In the genomic region with DNA sequence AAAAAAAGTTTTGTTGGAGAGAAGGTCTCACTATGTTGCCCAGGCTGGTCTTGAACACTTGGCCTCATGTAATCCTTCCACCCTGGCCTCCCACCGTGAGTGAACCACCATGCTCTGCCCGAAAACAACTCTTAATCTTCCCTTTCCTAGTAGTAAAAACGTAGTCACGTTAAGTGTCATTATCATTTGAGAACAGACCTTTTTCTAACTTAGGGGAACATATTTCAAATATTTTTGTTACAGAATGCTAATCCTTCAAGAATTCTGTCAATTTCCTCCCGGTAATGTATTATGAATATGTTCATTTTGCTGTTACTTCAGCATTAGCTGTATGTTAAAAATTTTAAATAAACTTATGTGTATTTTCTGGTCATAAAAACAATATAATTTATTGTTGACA, we compare ENCODE assay signal across 28 cellular contexts. TPM values are rescaled to one million over a fixed set of nuclear protein-coding genes. Genes with fewer than 3 reads are reported as not detected.
DNase-seq lines count a peak whose midpoint lies in the region; ATAC-seq and TF ChIP-seq lines count a peak whose summit lies in the region.
"Had no signal": no experiment of that assay in that cellular context is flagged by ENCODE, and none has a peak within 500 bp of the region (broad histone marks: within the 10 kb centered on the region; RNA-seq: fewer than 3 reads in every experiment).

No MANE protein-coding gene starts in this region.

- no peak for TF ChIP-seq CTCF in fibroblast of villous mesenchyme (IDR thresholded peaks at IDR 0.05; ENCODE audit: insufficient read depth, low read depth, low read length)
- TF ChIP-seq CTCF in retinal pigment epithelial cell (conservative IDR thresholded peaks at IDR 0.05; ENCODE audit: low read depth, low read length) = no peak
- no peak for TF ChIP-seq CTCF in CD4-positive, alpha-beta T cell (IDR thresholded peaks at IDR 0.05)

- H3K36me3 Mint-ChIP-seq in CD4-positive, alpha-beta T cell (ENCODE audit: low read depth) = peaks cover 47% of the 10 kb centered on the region

- no peaks in the 10 kb centered on the region for H3K27me3 Mint-ChIP-seq in CD4-positive, alpha-beta T cell
- H3K27me3 Mint-ChIP-seq: activated CD4-positive, alpha-beta T cell treated with anti-CD3 and anti-CD28 coated beads, Interleukin-2, amount 10 ng/mL, durations not matched to agents 7 days and 5 days; activated naive CD8-positive, alpha-beta T cell treated with anti-CD3 and anti-CD28 coated beads, Interleukin-2, amount 50 U/mL, for 24 hours; central memory CD8-positive, alpha-beta T cell had no signal

- CTCF ChIA-PET in CD4-positive, alpha-beta T cell (lab: Charles Lee) = no interaction called here

- ATAC-seq in CD4-positive, alpha-beta T cell (ENCODE audit: poor library complexity) = no peak
- ATAC-seq: gastroesophageal sphincter, sciatic nerve had no signal

- H3K4me1 Mint-ChIP-seq in CD4-positive, alpha-beta T cell (ENCODE audit: low read depth) = peaks cover 10% of the 10 kb centered on the region
- H3K4me1 Mint-ChIP-seq: central memory CD8-positive, alpha-beta T cell had no signal

- DNase-seq in HCEC 1CT (peak; percentile 11), adipocyte (ENCODE audit: low read depth) (peak; percentile 39), fibroblast of villous mesenchyme (ENCODE audit: low read depth) (peak; percentile 14), retinal pigment epithelial cell (ENCODE audit: low read depth) (peak; percentile 34), NCI-H128 (lab: John Stamatoyannopoulos, UW; ENCODE audit: unreplicated experiment) (no peak), activated gamma-delta T cell (lab: John Stamatoyannopoulos, UW) (no peak)
- DNase-seq in CD4-positive, alpha-beta T cell = no peak
- DNase-seq: activated CD4-positive, alpha-beta T cell treated with anti-CD3 and anti-CD28 coated beads, Interleukin-2, amount 10 ng/mL, durations not matched to agents 7 days and 5 days; activated gamma-delta T cell treated with Interleukin-2 at 50 U/mL for 16 hours; activated naive CD8-positive, alpha-beta T cell treated with anti-CD3 and anti-CD28 coated beads, Interleukin-2, amount 50 U/mL, for 24 hours; activated T-cell treated with anti-CD3 and anti-CD28 coated beads, Interleukin-2, amount 50 U/mL, for 4 hours; DMS153; dorsolateral prefrontal cortex; esophagus squamous epithelium; NCI-H1048; NCI-H1694 treated with DMSO at 0.1 percent for 48 hours; NCI-H446; NCI-H82; posterior cingulate gyrus; RPMI8226; SJCRH30; stimulated activated CD4-positive, alpha-beta T cell treated with anti-CD3 and anti-CD28 coated beads, Interleukin-4, amount 100 ng/mL, for 1 hour; transverse colon had no signal

- H3K9me3 Mint-ChIP-seq in CD4-positive, alpha-beta T cell = no peaks in the 10 kb centered on the region
- H3K9me3 Mint-ChIP-seq: activated CD4-positive, alpha-beta T cell treated with anti-CD3 and anti-CD28 coated beads, Interleukin-2, amount 10 ng/mL, durations not matched to agents 7 days and 5 days; activated naive CD8-positive, alpha-beta T cell treated with anti-CD3 and anti-CD28 coated beads, Interleukin-2, amount 50 U/mL, for 24 hours; activated T-cell treated with anti-CD3 and anti-CD28 coated beads, Interleukin-2, amount 50 U/mL, for 4 hours; central memory CD8-positive, alpha-beta T cell had no signal

- H3K4me3 Mint-ChIP-seq in CD4-positive, alpha-beta T cell = no peak overlapping the region
- H3K4me3 Mint-ChIP-seq: activated CD4-positive, alpha-beta T cell treated with anti-CD3 and anti-CD28 coated beads, Interleukin-2, amount 10 ng/mL, durations not matched to agents 7 days and 5 days; activated naive CD8-positive, alpha-beta T cell treated with anti-CD3 and anti-CD28 coated beads, Interleukin-2, amount 50 U/mL, for 24 hours; activated T-cell treated with anti-CD3 and anti-CD28 coated beads, Interleukin-2, amount 50 U/mL, for 4 hours; central memory CD8-positive, alpha-beta T cell had no signal

- peaks cover 8% of the 10 kb centered on the region for H3K36me3 ChIP-seq in adipocyte (ENCODE audit: control insufficient read depth, insufficient read depth, low read length, severe bottlenecking)

- H3K9me3 ChIP-seq in adipocyte (ENCODE audit: control insufficient read depth, low read length) = no peaks in the 10 kb centered on the region
- H3K9me3 ChIP-seq in CD4-positive, alpha-beta T cell (ENCODE audit: control insufficient read depth, low read length) = no peaks in the 10 kb centered on the region
- H3K9me3 ChIP-seq: esophagus squamous epithelium, gastroesophageal sphincter, SJCRH30, transverse colon had no signal

- no peaks in the 10 kb centered on the region for H3K27me3 ChIP-seq in adipocyte (replicated peaks; ENCODE audit: control insufficient read depth, insufficient read depth, low read length)
- H3K27me3 ChIP-seq in CD4-positive, alpha-beta T cell (ENCODE audit: control insufficient read depth, insufficient read depth, low read length) = no peaks in the 10 kb centered on the region
- H3K27me3 ChIP-seq: BLaER1 treated with 17β-estradiol and CSF1 and Interleukin-3, amounts not matched to agents 10 nM and 100 nM; dorsolateral prefrontal cortex; esophagus squamous epithelium; gastroesophageal sphincter; SJCRH30; transverse colon had no signal

- POLR2A ChIA-PET in CD4-positive, alpha-beta T cell (lab: Charles Lee) = no interaction called here

- H3K4me1 ChIP-seq in adipocyte (ENCODE audit: control insufficient read depth, insufficient read depth, low read length) = peaks cover 21% of the 10 kb centered on the region
- H3K4me1 ChIP-seq: esophagus squamous epithelium had no signal

- H3K27ac Mint-ChIP-seq in CD4-positive, alpha-beta T cell = no peak overlapping the region
- H3K27ac Mint-ChIP-seq: activated CD4-positive, alpha-beta T cell treated with anti-CD3 and anti-CD28 coated beads, Interleukin-2, amount 10 ng/mL, durations not matched to agents 7 days and 5 days had no signal

- no peak overlapping the region for H3K27ac ChIP-seq in CD4-positive, alpha-beta T cell (ENCODE audit: low read depth, low read length)
- H3K27ac ChIP-seq: BLaER1 treated with 17β-estradiol and CSF1 and Interleukin-3, amounts not matched to agents 10 nM and 100 nM; dorsolateral prefrontal cortex; esophagus squamous epithelium; gastroesophageal sphincter; SJCRH30; transverse colon had no signal

- H3K4me3 ChIP-seq in adipocyte (ENCODE audit: low read length) (no peak overlapping the region), fibroblast of villous mesenchyme (ENCODE audit: low read depth, low read length) (no peak overlapping the region), retinal pigment epithelial cell (ENCODE audit: low read length) (no peak overlapping the region)
- H3K4me3 ChIP-seq: BLaER1 treated with 17β-estradiol and CSF1 and Interleukin-3, amounts not matched to agents 10 nM and 100 nM; dorsolateral prefrontal cortex; esophagus squamous epithelium; gastroesophageal sphincter; lung; SJCRH30; transverse colon had no signal

- intact Hi-C loops in CD4-positive, alpha-beta T cell (cut with DNase I, micrococcal nuclease) = no loop called here

- no peak overlapping the region for H3K9ac ChIP-seq in adipocyte (ENCODE audit: low read length)
- H3K9ac ChIP-seq: BLaER1 treated with 17β-estradiol and CSF1 and Interleukin-3, amounts not matched to agents 10 nM and 100 nM had no signal

RNA-seq across cellular contexts. Expression of a gene that starts 49.7 kb away (rescaled TPM):
- total RNA-seq in fibroblast of villous mesenchyme = 25.8 and 32.0 TPM in 2 replicates
- total RNA-seq in CD4-positive, alpha-beta T cell = 10 to 100 TPM; 27.0 to 30.9 TPM

Comparison
In these comparisons a context has a peak if more than half of its experiments do, and no peak if none do; other contexts are left out.
1. DNase-seq: peak in HCEC 1CT (single experiment), adipocyte (single experiment), fibroblast of villous mesenchyme (single experiment) and retinal pigment epithelial cell (single experiment); none in NCI-H128 (single experiment), CD4-positive, alpha-beta T cell (0 of 10) and activated gamma-delta T cell (single experiment).